In genomic region chr13:110799246-110800236, GRCh38 we compare ENCODE assay signal across 9 cellular contexts.
A peak's percentile ranks its signal among the peaks of the same experiment; 100 is the strongest.
DNase-seq lines count a peak whose midpoint lies in the region; TF ChIP-seq lines count a peak whose summit lies in the region.
"Had no signal": no experiment of that assay in that cellular context is flagged by ENCODE, and none has a peak within 500 bp of the region (broad histone marks: within the 10 kb centered on the region; RNA-seq: fewer than 3 reads in every experiment).

No MANE protein-coding gene starts in this region.

- TF ChIP-seq CTCF in dorsolateral prefrontal cortex (IDR thresholded peaks at IDR 0.05 in 54 of 56, conservative IDR thresholded peaks at IDR 0.05 in 2 of 56; ENCODE audit: low read depth in 1 of 56, partially characterized antibody in 56 of 56), result no peak
- TF ChIP-seq CTCF in tibial nerve (IDR thresholded peaks at IDR 0.05), result no peak

- no peaks in the 10 kb centered on the region for H3K9me3 Mint-ChIP-seq in T-helper 1 cell treated with Interleukin-12 subunit alpha and Interleukin-12 subunit beta and Interleukin-4 antibody, amounts not matched to agents 30 μg/mL and 1 μg/mL, for 36 hours

- DNase-seq in T-helper 1 cell (no peak), dorsolateral prefrontal cortex (peak in 3 of 10 donors; percentile 55 to 69 (median 56)), mucosa of gallbladder (ENCODE audit: low spot score) (peak; percentile 47), tibial nerve (ENCODE audit: low spot score in 2 of 2) (peak; percentile 20 to 33), LoVo (ENCODE audit: low spot score) (no peak), COLO668 (lab: John Stamatoyannopoulos, UW; ENCODE audit: unreplicated experiment) (no peak)
- no peak for DNase-seq in activated effector memory CD4-positive, alpha-beta T cell treated with anti-CD3 and anti-CD28 coated beads, Interleukin-2, amount 50 U/mL, for 16 hours
- DNase-seq: OCI-M1 had no signal

- H3K4me3 ChIP-seq in dorsolateral prefrontal cortex (peak overlapping the region in 44 of 59 donors; percentile 7 to 53 (median 26)), tibial nerve (peak overlapping the region; percentile 2 to 45 (median 14))

- peaks cover 6% of the 10 kb centered on the region for H3K4me1 Mint-ChIP-seq in T-helper 1 cell treated with Interleukin-12 subunit alpha and Interleukin-12 subunit beta and Interleukin-4 antibody, amounts not matched to agents 30 μg/mL and 1 μg/mL, for 36 hours (ENCODE audit: low read depth)

- no peaks in the 10 kb centered on the region for H3K9me3 ChIP-seq in tibial nerve

- H3K27ac ChIP-seq in dorsolateral prefrontal cortex, result peak overlapping the region in 23 of 59 donors; percentile 1 to 64 (median 36)
- H3K27ac ChIP-seq in tibial nerve, result peak overlapping the region in 3 of 4 donors; percentile 5 to 86 (median 51)

- H3K4me3 Mint-ChIP-seq in T-helper 1 cell treated with Interleukin-12 subunit alpha and Interleukin-12 subunit beta and Interleukin-4 antibody, amounts not matched to agents 30 μg/mL and 1 μg/mL, for 36 hours, result peak overlapping the region; percentile 42

- H3K36me3 ChIP-seq in tibial nerve, result no peaks in the 10 kb centered on the region

- WGBS in tibial nerve, 2 donors, result 7 to 14% methylated on average over 30 of the region's 30 CpGs

- intact Hi-C loops in dorsolateral prefrontal cortex (cut with DNase I), result no loop called here

- peaks cover 3% of the 10 kb centered on the region for H3K36me3 Mint-ChIP-seq in T-helper 1 cell treated with Interleukin-12 subunit alpha and Interleukin-12 subunit beta and Interleukin-4 antibody, amounts not matched to agents 30 μg/mL and 1 μg/mL, for 36 hours (ENCODE audit: low read depth)

- TF ChIP-seq POLR2A in tibial nerve (IDR thresholded peaks at IDR 0.05), result no peak

- H3K27me3 ChIP-seq in dorsolateral prefrontal cortex (peaks cover 0 to 23% (median 0%) of the 10 kb centered on the region in 45 donors), tibial nerve (no peaks in the 10 kb centered on the region)

- H3K4me1 ChIP-seq in tibial nerve, result peaks cover 0 to 19% (median 2%) of the 10 kb centered on the region in 4 donors

- no peak overlapping the region for H3K27ac Mint-ChIP-seq in T-helper 1 cell treated with Interleukin-12 subunit alpha and Interleukin-12 subunit beta and Interleukin-4 antibody, amounts not matched to agents 30 μg/mL and 1 μg/mL, for 36 hours

- peaks cover 38% of the 10 kb centered on the region for H3K27me3 Mint-ChIP-seq in T-helper 1 cell treated with Interleukin-12 subunit alpha and Interleukin-12 subunit beta and Interleukin-4 antibody, amounts not matched to agents 30 μg/mL and 1 μg/mL, for 36 hours (ENCODE audit: low read depth)

- TF ChIP-seq EP300 in tibial nerve (IDR thresholded peaks at IDR 0.05), result no peak

Comparison
In these comparisons a context has a peak if more than half of its experiments do, and no peak if none do; other contexts are left out.
1. DNase-seq: peak in mucosa of gallbladder (single experiment) and tibial nerve (2 of 2); none in T-helper 1 cell (0 of 5), LoVo (single experiment), activated effector memory CD4-positive, alpha-beta T cell treated with anti-CD3 and anti-CD28 coated beads, Interleukin-2, amount 50 U/mL, for 16 hours (single experiment) and COLO668 (single experiment).